Comparison of ENCODE assay signal across 16 cellular contexts in genomic region chr15:85955501-85956391, GRCh38.
A peak's percentile ranks its signal among the peaks of the same experiment; 100 is the strongest.
DNase-seq lines count a peak whose midpoint lies in the region; ATAC-seq lines count a peak whose summit lies in the region.
"Had no signal": no experiment of that assay in that cellular context is flagged by ENCODE, and none has a peak within 500 bp of the region (broad histone marks: within the 10 kb centered on the region; RNA-seq: fewer than 3 reads in every experiment).

No MANE protein-coding gene starts in this region.

- CTCF ChIA-PET in CD4-positive, alpha-beta memory T cell (lab: Charles Lee; ENCODE audit: partially characterized antibody) = no interaction called here

- no peak overlapping the region for H3K4me3 ChIP-seq in GM23248
- no peak overlapping the region for H3K4me3 ChIP-seq in CD4-positive, alpha-beta memory T cell (ENCODE audit: low read length in 2 of 2)

- H3K9ac ChIP-seq in GM23248 = no peak overlapping the region

- no peak overlapping the region for H2AFZ ChIP-seq in GM23248

- peaks cover 5 to 7% of the 10 kb centered on the region in 2 donors for H3K27me3 Mint-ChIP-seq in CD4-positive, alpha-beta memory T cell

- no peaks in the 10 kb centered on the region for H3K27me3 ChIP-seq in GM23248 (replicated peaks; ENCODE audit: insufficient read depth)
- peaks cover 4% of the 10 kb centered on the region for H3K27me3 ChIP-seq in CD4-positive, alpha-beta memory T cell (ENCODE audit: insufficient read depth, low read length)

- POLR2A ChIA-PET in CD4-positive, alpha-beta memory T cell (lab: Charles Lee; ENCODE audit: partially characterized antibody) = no interaction called here

- no peaks in the 10 kb centered on the region for H3K79me2 ChIP-seq in GM23248 (ENCODE audit: insufficient read depth)

- H3K36me3 Mint-ChIP-seq in CD4-positive, alpha-beta memory T cell = no peaks in the 10 kb centered on the region

- H3K36me3 ChIP-seq in GM23248 (ENCODE audit: low read depth) = no peaks in the 10 kb centered on the region
- H3K36me3 ChIP-seq in CD4-positive, alpha-beta memory T cell (ENCODE audit: insufficient read depth, low read length) = no peaks in the 10 kb centered on the region
- H3K36me3 ChIP-seq: neutrophil had no signal

- H3K4me1 ChIP-seq in GM23248 (ENCODE audit: insufficient read depth) = no peaks in the 10 kb centered on the region
- H3K4me1 ChIP-seq in CD4-positive, alpha-beta memory T cell (ENCODE audit: insufficient read depth, low read length) = no peaks in the 10 kb centered on the region

- ATAC-seq in GM18520 (IDR thresholded peaks at IDR 0.05; ENCODE audit: unreplicated experiment) (peak; percentile 80), GM21515 (IDR thresholded peaks at IDR 0.05; ENCODE audit: unreplicated experiment) (peak; percentile 81), HG03097 (IDR thresholded peaks at IDR 0.05; ENCODE audit: low FRiP score, unreplicated experiment) (peak; percentile 84)

- H3K9me3 Mint-ChIP-seq in CD4-positive, alpha-beta memory T cell = peaks cover 0 to 3% (median 0%) of the 10 kb centered on the region in 8 donors

- H3K9me3 ChIP-seq in GM23248 (ENCODE audit: low read depth) = no peaks in the 10 kb centered on the region
- no peaks in the 10 kb centered on the region for H3K9me3 ChIP-seq in CD4-positive, alpha-beta memory T cell (ENCODE audit: control insufficient read depth in 1 of 2, low read length in 2 of 2)
- H3K9me3 ChIP-seq: neutrophil had no signal

- WGBS in GM23248 (ENCODE audit: low coverage in 1 of 2, low lambda C conversion rate in 2 of 2, missing lambda C conversion rate in 2 of 2), 2 experiments = 16 to 20% methylated on average over 3 of the region's 3 CpGs

- DNase-seq in astrocyte of the hippocampus (ENCODE audit: low read depth, low spot score) (peak; percentile 47), GM23248 (no peak), hepatic stellate cell (ENCODE audit: low spot score) (no peak)
- DNase-seq in CD4-positive, alpha-beta memory T cell = no peak
- DNase-seq in stimulated activated CD4-positive, alpha-beta T cell treated with anti-CD3 and anti-CD28 coated beads, Interleukin-1b, Interleukin-23, amount 100 ng/mL, for 48 hours = no peak
- DNase-seq: activated CD4-positive, alpha-beta T cell treated with anti-CD3 and anti-CD28 coated beads for 4 hours; H7; islet precursor cell; NCI-H1105 treated with DMSO at 0.1 percent for 48 hours; RPMI8226; stimulated activated CD4-positive, alpha-beta T cell treated with anti-CD3 and anti-CD28 coated beads, Interleukin-4, amount 100 ng/mL, for 1 hour; trophoblast cell had no signal

- H3K4me3 Mint-ChIP-seq in CD4-positive, alpha-beta memory T cell = peak overlapping the region in 2 of 8 donors; percentile 4 to 32

- H3K27ac Mint-ChIP-seq in CD4-positive, alpha-beta memory T cell = peak overlapping the region in 2 of 7 donors; percentile 3 to 67

- no peak overlapping the region for H3K4me2 ChIP-seq in GM23248 (ENCODE audit: unreplicated experiment)

- H4K20me1 ChIP-seq in GM23248 (ENCODE audit: insufficient read depth) = no peaks in the 10 kb centered on the region

- H3K27ac ChIP-seq in GM23248 = no peak overlapping the region
- no peak overlapping the region for H3K27ac ChIP-seq in CD4-positive, alpha-beta memory T cell (ENCODE audit: low read depth, low read length)
- H3K27ac ChIP-seq: neutrophil had no signal

- in situ Hi-C loops in GM23248 (cut with MboI) = no loop called here

- no peaks in the 10 kb centered on the region for H3K9me2 ChIP-seq in GM23248 (ENCODE audit: insufficient read depth)

- peaks cover 0 to 10% (median 7%) of the 10 kb centered on the region in 4 donors for H3K4me1 Mint-ChIP-seq in CD4-positive, alpha-beta memory T cell

- intact Hi-C loops in CD4-positive, alpha-beta memory T cell (cut with micrococcal nuclease) = no loop called here

- no peaks in the 10 kb centered on the region for H3F3A ChIP-seq in GM23248 (ENCODE audit: insufficient read depth)
